In the genomic region with DNA sequence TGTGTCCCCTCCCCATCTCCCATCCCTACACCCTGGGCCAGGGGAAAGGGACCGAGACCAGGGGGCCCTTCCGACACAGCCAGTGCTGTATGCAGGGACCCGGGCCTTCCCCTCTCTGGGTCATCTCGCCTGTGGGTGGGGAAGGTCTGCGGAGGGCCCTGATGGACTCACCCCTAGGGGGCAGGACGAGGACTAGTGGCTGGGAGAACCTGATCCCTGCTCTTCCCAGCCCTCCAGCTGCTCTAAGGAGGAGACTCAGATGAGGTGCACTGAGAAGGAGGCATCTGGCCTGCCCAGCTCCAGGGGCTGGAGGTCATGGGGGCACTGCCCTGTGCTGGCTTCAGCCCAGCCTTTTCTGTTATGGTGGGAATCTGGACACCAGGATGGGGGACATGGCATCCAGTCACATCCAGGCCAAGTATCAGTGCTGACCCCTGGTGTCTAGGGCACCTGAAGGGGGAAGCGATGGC, we compare ENCODE assay signal across 9 cellular contexts. TPM values are rescaled to one million over a fixed set of nuclear protein-coding genes. Genes with fewer than 3 reads are reported as not detected.
DNase-seq lines count a peak whose midpoint lies in the region; ATAC-seq, FAIRE-seq and TF ChIP-seq lines count a peak whose summit lies in the region.
"Had no signal": no experiment of that assay in that cellular context is flagged by ENCODE, and none has a peak within 500 bp of the region (broad histone marks: within the 10 kb centered on the region; RNA-seq: fewer than 3 reads in every experiment).

No MANE protein-coding gene starts in this region.

- H3K4me3 ChIP-seq in iPS-11a (ENCODE audit: low read depth, low read length) = peak overlapping the region; percentile 62
- H3K4me3 ChIP-seq: SK-N-MC had no signal

- no peaks in the 10 kb centered on the region for H3K27me3 Mint-ChIP-seq in activated T-helper 17 cell treated with anti-CD3 and anti-CD28 coated beads, Interleukin-2, amount 50 U/mL, for 72 hours
- no peaks in the 10 kb centered on the region for H3K27me3 Mint-ChIP-seq in stimulated activated memory B cell treated with anti-CD40 and anti-IgM and Interleukin-4, amounts not matched to agents 10 μg/mL and 1 μg/mL and 100 μg/mL, for 72 hours

- ATAC-seq in activated T-helper 17 cell treated with anti-CD3 and anti-CD28 coated beads, Interleukin-2, amount 50 U/mL, for 72 hours (replicated peaks) = peak; percentile 19
- peak; percentile 39 for ATAC-seq in stimulated activated memory B cell treated with anti-CD40 and anti-IgM and Interleukin-4, amounts not matched to agents 10 μg/mL and 1 μg/mL and 100 μg/mL, for 72 hours
- ATAC-seq in GM18511 (IDR thresholded peaks at IDR 0.05; ENCODE audit: unreplicated experiment) = no peak
- ATAC-seq in GM21447 (IDR thresholded peaks at IDR 0.05; ENCODE audit: unreplicated experiment) = no peak

- TF ChIP-seq POLR2A in H54 (IDR thresholded peaks at IDR 0.05; ENCODE audit: low read depth, low read length) = no peak

- in situ Hi-C loops in KBM-7 (cut with MboI; ENCODE audit: low pct_unique_long_range_greater_than_20kb, low sequenced_read_pairs) = no loop called here

- H3K27ac Mint-ChIP-seq in activated T-helper 17 cell treated with anti-CD3 and anti-CD28 coated beads, Interleukin-2, amount 50 U/mL, for 72 hours = no peak overlapping the region
- H3K27ac Mint-ChIP-seq in stimulated activated memory B cell treated with anti-CD40 and anti-IgM and Interleukin-4, amounts not matched to agents 10 μg/mL and 1 μg/mL and 100 μg/mL, for 72 hours = peak overlapping the region; percentile 77

- H3K36me3 Mint-ChIP-seq in activated T-helper 17 cell treated with anti-CD3 and anti-CD28 coated beads, Interleukin-2, amount 50 U/mL, for 72 hours (ENCODE audit: low read depth) = no peaks in the 10 kb centered on the region
- H3K36me3 Mint-ChIP-seq in stimulated activated memory B cell treated with anti-CD40 and anti-IgM and Interleukin-4, amounts not matched to agents 10 μg/mL and 1 μg/mL and 100 μg/mL, for 72 hours = no peaks in the 10 kb centered on the region

- no peak for FAIRE-seq in H54 (lab: Jason Lieb, UNC)

- DNase-seq in H54 (ENCODE audit: insufficient read length, low spot score) = peak; percentile 38
- DNase-seq in KBM-7 = no peak
- DNase-seq in NCI-H1092 (lab: John Stamatoyannopoulos, UW) = no peak

- peak overlapping the region; percentile 4 for H3K4me3 Mint-ChIP-seq in activated T-helper 17 cell treated with anti-CD3 and anti-CD28 coated beads, Interleukin-2, amount 50 U/mL, for 72 hours
- peak overlapping the region; percentile 77 for H3K4me3 Mint-ChIP-seq in stimulated activated memory B cell treated with anti-CD40 and anti-IgM and Interleukin-4, amounts not matched to agents 10 μg/mL and 1 μg/mL and 100 μg/mL, for 72 hours

- H3K9me3 Mint-ChIP-seq in activated T-helper 17 cell treated with anti-CD3 and anti-CD28 coated beads, Interleukin-2, amount 50 U/mL, for 72 hours = no peaks in the 10 kb centered on the region
- H3K9me3 Mint-ChIP-seq in stimulated activated memory B cell treated with anti-CD40 and anti-IgM and Interleukin-4, amounts not matched to agents 10 μg/mL and 1 μg/mL and 100 μg/mL, for 72 hours = no peaks in the 10 kb centered on the region

- no peaks in the 10 kb centered on the region for H3K4me1 Mint-ChIP-seq in activated T-helper 17 cell treated with anti-CD3 and anti-CD28 coated beads, Interleukin-2, amount 50 U/mL, for 72 hours
- H3K4me1 Mint-ChIP-seq in stimulated activated memory B cell treated with anti-CD40 and anti-IgM and Interleukin-4, amounts not matched to agents 10 μg/mL and 1 μg/mL and 100 μg/mL, for 72 hours = peaks cover 32% of the 10 kb centered on the region

RNA-seq across cellular contexts. Expression of gene MYL9, which starts 0.7 kb away (rescaled TPM):
- 10 to 100 TPM in 1 of 2 donors, 1 to 10 TPM in 1; 4.4 to 10.1 TPM for total RNA-seq in activated T-helper 17 cell treated with anti-CD3 and anti-CD28 coated beads, Interleukin-2, amount 50 U/mL, for 72 hours

RNA-seq across cellular contexts. Expression of gene TGIF2, which starts 31.3 kb away (rescaled TPM):
- 10 to 100 TPM; 43.8 to 57.1 TPM for total RNA-seq in activated T-helper 17 cell treated with anti-CD3 and anti-CD28 coated beads, Interleukin-2, amount 50 U/mL, for 72 hours

Comparison
In these comparisons a context has a peak if more than half of its experiments do, and no peak if none do; other contexts are left out.
1. ATAC-seq: peak in activated T-helper 17 cell treated with anti-CD3 and anti-CD28 coated beads, Interleukin-2, amount 50 U/mL, for 72 hours (single experiment) and stimulated activated memory B cell treated with anti-CD40 and anti-IgM and Interleukin-4, amounts not matched to agents 10 μg/mL and 1 μg/mL and 100 μg/mL, for 72 hours (single experiment); none in GM18511 (single experiment) and GM21447 (single experiment).